Comparison of ENCODE assay signal across 18 cellular contexts in genomic region chrY:20581687-20582086, GRCh38. TPM values are rescaled to one million over a fixed set of nuclear protein-coding genes. Genes with fewer than 3 reads are reported as not detected.
DNase-seq lines count a peak whose midpoint lies in the region; ATAC-seq and TF ChIP-seq lines count a peak whose summit lies in the region.
"Had no signal": no experiment of that assay in that cellular context is flagged by ENCODE, and none has a peak within 500 bp of the region (broad histone marks: within the 10 kb centered on the region; RNA-seq: fewer than 3 reads in every experiment).

No MANE protein-coding gene starts in this region.

- WGBS in heart left ventricle, 4 donors = 50 to 63% methylated on average over 3 of the region's 3 CpGs; no CpG with 5 or more reads in 2 of the 4 donors

- H3K27me3 ChIP-seq in heart left ventricle = no peaks in the 10 kb centered on the region
- H3K27me3 ChIP-seq in left ventricle myocardium inferior (ENCODE audit: low read depth) = no peaks in the 10 kb centered on the region
- H3K27me3 ChIP-seq: BE2C; BLaER1 treated with 17β-estradiol and CSF1 and Interleukin-3, amounts not matched to agents 10 nM and 100 nM had no signal

- no peaks in the 10 kb centered on the region for H3K36me3 Mint-ChIP-seq in T-helper 17 cell (ENCODE audit: low read depth)

- H3K36me3 ChIP-seq in heart left ventricle (peaks cover 0 to 58% (median 0%) of the 10 kb centered on the region in 9 donors), left ventricle myocardium inferior (peaks cover 7% of the 10 kb centered on the region)
- H3K36me3 ChIP-seq: BE2C; BLaER1 treated with 17β-estradiol and CSF1 and Interleukin-3, amounts not matched to agents 10 nM and 100 nM; HAP-1 had no signal

- TF ChIP-seq CTCF in heart left ventricle (IDR thresholded peaks at IDR 0.05) (no peak), left ventricle myocardium inferior (IDR thresholded peaks at IDR 0.05; ENCODE audit: borderline replicate concordance) (no peak)

- no peak overlapping the region for H3K4me3 Mint-ChIP-seq in T-helper 17 cell
- H3K4me3 Mint-ChIP-seq: CD14-positive monocyte; CD4-positive, alpha-beta T cell; CD8-positive, alpha-beta memory T cell; HFFc6 had no signal

- intact Hi-C loops in heart left ventricle (cut with DNase I) (no loop called here), cardiac septum (cut with DNase I) (no loop called here), left ventricle myocardium inferior (cut with micrococcal nuclease) (no loop called here)

- no peaks in the 10 kb centered on the region for H3K27me3 Mint-ChIP-seq in T-helper 17 cell
- H3K27me3 Mint-ChIP-seq: CD4-positive, alpha-beta T cell; CD8-positive, alpha-beta memory T cell had no signal

- H3K4me1 Mint-ChIP-seq in T-helper 17 cell = peaks cover 4% of the 10 kb centered on the region

- H3K9me3 ChIP-seq in heart left ventricle (no peaks in the 10 kb centered on the region), T-helper 17 cell (ENCODE audit: control insufficient read depth, low read length, poor library complexity, severe bottlenecking) (no peaks in the 10 kb centered on the region), left ventricle myocardium inferior (replicated peaks) (no peaks in the 10 kb centered on the region)
- H3K9me3 ChIP-seq: BE2C; BLaER1 treated with 17β-estradiol and CSF1 and Interleukin-3, amounts not matched to agents 10 nM and 100 nM; HAP-1 had no signal

- H3K27ac Mint-ChIP-seq in T-helper 17 cell = peak overlapping the region; percentile 45
- H3K27ac Mint-ChIP-seq: CD14-positive monocyte; CD4-positive, alpha-beta T cell; CD8-positive, alpha-beta memory T cell; HFFc6 had no signal

- no peak overlapping the region for H3K4me3 ChIP-seq in heart left ventricle
- no peak overlapping the region for H3K4me3 ChIP-seq in left ventricle myocardium inferior
- H3K4me3 ChIP-seq: BLaER1 treated with 17β-estradiol and CSF1 and Interleukin-3, amounts not matched to agents 10 nM and 100 nM; HAP-1 had no signal

- ATAC-seq in heart left ventricle (peak in 2 of 4 donors; percentile 51 to 70), T-helper 17 cell (no peak), HG03095 (IDR thresholded peaks at IDR 0.05; ENCODE audit: unreplicated experiment) (no peak), GM21737 (IDR thresholded peaks at IDR 0.05; ENCODE audit: unreplicated experiment) (no peak)

- DNase-seq in heart left ventricle (no peak), cardiac septum (ENCODE audit: low spot score) (no peak), T-helper 17 cell (no peak), left ventricle myocardium inferior (no peak)
- DNase-seq: AML-193; BE2C; CD4-positive, alpha-beta T cell; CD8-positive, alpha-beta memory T cell; DMS53; DMS79 treated with DMSO at 0.1 percent for 48 hours; GF-D8; GOT3; HFFc6 had no signal

- TF ChIP-seq POLR2A in heart left ventricle (IDR thresholded peaks at IDR 0.05) = no peak

- H3K4me1 ChIP-seq in heart left ventricle = peaks cover 0 to 12% (median 0%) of the 10 kb centered on the region in 12 donors
- H3K4me1 ChIP-seq in left ventricle myocardium inferior = peaks cover 7% of the 10 kb centered on the region
- H3K4me1 ChIP-seq: BE2C; BLaER1 treated with 17β-estradiol and CSF1 and Interleukin-3, amounts not matched to agents 10 nM and 100 nM; HAP-1 had no signal

- H3K27ac ChIP-seq in heart left ventricle = peak overlapping the region in 7 of 12 donors; percentile 20 to 84 (median 76)
- H3K27ac ChIP-seq in left ventricle myocardium inferior (replicated peaks) = peak overlapping the region; percentile 75
- H3K27ac ChIP-seq: BLaER1 treated with 17β-estradiol and CSF1 and Interleukin-3, amounts not matched to agents 10 nM and 100 nM had no signal

RNA-seq across cellular contexts. Expression of gene EIF1AY, which starts 6.1 kb away (rescaled TPM):
- 100 to 1,000 TPM in 4 of 9 donors, not detected in 5; 175 to 276 (median 216) TPM for total RNA-seq in heart left ventricle
- polyA plus RNA-seq in heart left ventricle = 10 to 100 TPM; 56.8 to 98.5 TPM
- not detected for total RNA-seq in cardiac septum
- 10 to 100 TPM; 16.0 to 19.0 TPM for total RNA-seq in T-helper 17 cell
- total RNA-seq in left ventricle myocardium inferior = 209 TPM
- polyA plus RNA-seq: CD14-positive monocyte; CD8-positive, alpha-beta memory T cell had no signal
